In genomic region chr9:113164536-113165300, GRCh38 we compare ENCODE assay signal across 15 cellular contexts. TPM values are rescaled to one million over a fixed set of nuclear protein-coding genes. Genes with fewer than 3 reads are reported as not detected.
A peak's percentile ranks its signal among the peaks of the same experiment; 100 is the strongest.
DNase-seq lines count a peak whose midpoint lies in the region; ATAC-seq, FAIRE-seq and TF ChIP-seq lines count a peak whose summit lies in the region.
"Had no signal": no experiment of that assay in that cellular context is flagged by ENCODE, and none has a peak within 500 bp of the region (broad histone marks: within the 10 kb centered on the region; RNA-seq: fewer than 3 reads in every experiment).

No MANE protein-coding gene starts in this region.

- TF ChIP-seq CTCF in CD14-positive monocyte (IDR thresholded peaks at IDR 0.05) (no peak), parathyroid adenoma (IDR thresholded peaks at IDR 0.05) (no peak), hepatocyte (IDR thresholded peaks at IDR 0.05; ENCODE audit: poor library complexity) (no peak)

- H3K4me3 Mint-ChIP-seq in CD14-positive monocyte: no peak overlapping the region
- H3K4me3 Mint-ChIP-seq: activated CD4-positive, alpha-beta T cell treated with anti-CD3 and anti-CD28 coated beads, Interleukin-2, amount 10 ng/mL, durations not matched to agents 7 days and 5 days; CD4-positive, CD25-positive, alpha-beta regulatory T cell had no signal

- no peak overlapping the region for H3K9ac ChIP-seq in parathyroid adenoma

- DNase-seq in CD14-positive monocyte (ENCODE audit: low spot score) (no peak), amygdala (lab: John Stamatoyannopoulos, UW) (peak in 43 of 56 donors; percentile 23 to 79 (median 47)), frontal cortex (ENCODE audit: low spot score in 2 of 2) (peak; percentile 43 to 47), NCI-H1048 (lab: John Stamatoyannopoulos, UW) (no peak), OCI-M2 (lab: John Stamatoyannopoulos, UW; ENCODE audit: unreplicated experiment) (no peak), hepatocyte (ENCODE audit: low spot score) (no peak), left colon (no peak)
- DNase-seq: activated CD4-positive, alpha-beta T cell treated with anti-CD3 and anti-CD28 coated beads, Interleukin-2, amount 10 ng/mL, durations not matched to agents 7 days and 5 days; CD4-positive, CD25-positive, alpha-beta regulatory T cell; effector CD8-positive, alpha-beta T cell; GOT3; NCI-H187; stimulated activated CD4-positive, alpha-beta T cell treated with anti-CD3 and anti-CD28 coated beads, Interleukin-12 subunit alpha, Interleukin-12 subunit beta, amount 100 ng/mL, for 4 hours; stimulated activated CD8-positive, alpha-beta memory T cell treated with anti-CD3 and anti-CD28 coated beads, Interleukin-4, amount 100 ng/mL, for 48 hours had no signal

- H3K4me1 Mint-ChIP-seq in CD14-positive monocyte: peaks cover 3% of the 10 kb centered on the region
- H3K4me1 Mint-ChIP-seq: activated CD4-positive, alpha-beta T cell treated with anti-CD3 and anti-CD28 coated beads, Interleukin-2, amount 10 ng/mL, durations not matched to agents 7 days and 5 days had no signal

- H3K4me2 ChIP-seq in parathyroid adenoma (ENCODE audit: low read length): no peak overlapping the region
- no peak overlapping the region for H3K4me2 ChIP-seq in hepatocyte

- peaks cover 0 to 1% (median 0%) of the 10 kb centered on the region in 3 donors for H3K27me3 Mint-ChIP-seq in CD14-positive monocyte (ENCODE audit: low read depth in 3 of 3)
- H3K27me3 Mint-ChIP-seq: activated CD4-positive, alpha-beta T cell treated with anti-CD3 and anti-CD28 coated beads, Interleukin-2, amount 10 ng/mL, durations not matched to agents 7 days and 5 days; CD4-positive, CD25-positive, alpha-beta regulatory T cell had no signal

- H3K9me3 ChIP-seq in parathyroid adenoma (ENCODE audit: control insufficient read depth, low read length) (no peaks in the 10 kb centered on the region), hepatocyte (ENCODE audit: low read depth) (no peaks in the 10 kb centered on the region)

- no peaks in the 10 kb centered on the region for H4K20me1 ChIP-seq in hepatocyte (ENCODE audit: insufficient read depth, poor library complexity, severe bottlenecking)

- H3K36me3 ChIP-seq in parathyroid adenoma (ENCODE audit: control insufficient read depth, insufficient read depth, low read length) (no peaks in the 10 kb centered on the region), hepatocyte (replicated peaks; ENCODE audit: insufficient read depth, low read depth) (no peaks in the 10 kb centered on the region)

- H3K9me2 ChIP-seq in hepatocyte (replicated peaks; ENCODE audit: insufficient read depth): no peaks in the 10 kb centered on the region

- H3K79me2 ChIP-seq in parathyroid adenoma (no peaks in the 10 kb centered on the region), hepatocyte (no peaks in the 10 kb centered on the region)

- peak overlapping the region in 4 of 7 donors; percentile 24 to 84 (median 73) for H3K27ac Mint-ChIP-seq in CD14-positive monocyte
- H3K27ac Mint-ChIP-seq: activated CD4-positive, alpha-beta T cell treated with anti-CD3 and anti-CD28 coated beads, Interleukin-2, amount 10 ng/mL, durations not matched to agents 7 days and 5 days had no signal

- H2AFZ ChIP-seq in parathyroid adenoma: no peak overlapping the region
- H2AFZ ChIP-seq in hepatocyte: no peak overlapping the region

- no peaks in the 10 kb centered on the region for H3K9me3 Mint-ChIP-seq in CD14-positive monocyte
- H3K9me3 Mint-ChIP-seq: activated CD4-positive, alpha-beta T cell treated with anti-CD3 and anti-CD28 coated beads, Interleukin-2, amount 10 ng/mL, durations not matched to agents 7 days and 5 days; CD4-positive, CD25-positive, alpha-beta regulatory T cell had no signal

- peak overlapping the region; percentile 100 for H3K27ac ChIP-seq in parathyroid adenoma
- no peak overlapping the region for H3K27ac ChIP-seq in hepatocyte

- no peak overlapping the region for H3K4me3 ChIP-seq in parathyroid adenoma (ENCODE audit: low read depth, low read length)
- H3K4me3 ChIP-seq in hepatocyte: no peak overlapping the region

- ATAC-seq in left colon: no peak

- peaks cover 90 to 94% of the 10 kb centered on the region in 2 donors for H3K36me3 Mint-ChIP-seq in CD14-positive monocyte

- 92% methylated on average over 4 of the region's 4 CpGs for WGBS in hepatocyte (ENCODE audit: low lambda C conversion rate, missing lambda C conversion rate)

- H3K4me1 ChIP-seq in parathyroid adenoma (peaks cover 21% of the 10 kb centered on the region), hepatocyte (ENCODE audit: insufficient read depth) (no peaks in the 10 kb centered on the region)

- FAIRE-seq in frontal cortex (lab: Jason Lieb, UNC): no peak

- intact Hi-C loops in CD14-positive monocyte (cut with micrococcal nuclease) (no loop called here), left colon (cut with DNase I, micrococcal nuclease) (no loop called here)

- H3K27me3 ChIP-seq in parathyroid adenoma (ENCODE audit: control insufficient read depth, insufficient read depth, low read length) (no peaks in the 10 kb centered on the region), hepatocyte (no peaks in the 10 kb centered on the region)

RNA-seq across cellular contexts. Expression of gene SLC31A2, which starts 13.9 kb away (rescaled TPM):
- polyA plus RNA-seq in CD14-positive monocyte (100 to 1,000 TPM; 188 to 247 TPM), hepatocyte (18.7 and 26.9 TPM in 2 replicates)
- total RNA-seq in frontal cortex (6.9 TPM), hepatocyte (20.1 and 24.1 TPM in 2 replicates), left colon (10 to 100 TPM; 25.4 to 26.3 TPM)

RNA-seq across cellular contexts. Expression of gene FKBP15, which starts 56.4 kb away (rescaled TPM):
- polyA plus RNA-seq in CD14-positive monocyte (10 to 100 TPM; 32.3 to 55.7 TPM), hepatocyte (7.7 and 14.5 TPM in 2 replicates)
- total RNA-seq in frontal cortex (9.8 TPM), hepatocyte (13.7 and 17.7 TPM in 2 replicates), left colon (10 to 100 TPM; 23.5 to 25.0 TPM)

RNA-seq across cellular contexts. Expression of gene SLC31A1, which starts 56.6 kb away (rescaled TPM):
- polyA plus RNA-seq in CD14-positive monocyte (10 to 100 TPM; 38.8 to 49.0 TPM), hepatocyte (24.5 and 29.7 TPM in 2 replicates)
- total RNA-seq in frontal cortex (7.3 TPM), hepatocyte (43.3 TPM in 2 replicates), left colon (10 to 100 TPM; 34.5 to 55.8 TPM)

Comparison
In these comparisons a context has a peak if more than half of its experiments do, and no peak if none do; other contexts are left out.
1. DNase-seq: peak in amygdala (43 of 56) and frontal cortex (2 of 2); none in CD14-positive monocyte (single experiment), NCI-H1048 (single experiment), OCI-M2 (single experiment), hepatocyte (single experiment) and left colon (0 of 2).